In the genomic region with DNA sequence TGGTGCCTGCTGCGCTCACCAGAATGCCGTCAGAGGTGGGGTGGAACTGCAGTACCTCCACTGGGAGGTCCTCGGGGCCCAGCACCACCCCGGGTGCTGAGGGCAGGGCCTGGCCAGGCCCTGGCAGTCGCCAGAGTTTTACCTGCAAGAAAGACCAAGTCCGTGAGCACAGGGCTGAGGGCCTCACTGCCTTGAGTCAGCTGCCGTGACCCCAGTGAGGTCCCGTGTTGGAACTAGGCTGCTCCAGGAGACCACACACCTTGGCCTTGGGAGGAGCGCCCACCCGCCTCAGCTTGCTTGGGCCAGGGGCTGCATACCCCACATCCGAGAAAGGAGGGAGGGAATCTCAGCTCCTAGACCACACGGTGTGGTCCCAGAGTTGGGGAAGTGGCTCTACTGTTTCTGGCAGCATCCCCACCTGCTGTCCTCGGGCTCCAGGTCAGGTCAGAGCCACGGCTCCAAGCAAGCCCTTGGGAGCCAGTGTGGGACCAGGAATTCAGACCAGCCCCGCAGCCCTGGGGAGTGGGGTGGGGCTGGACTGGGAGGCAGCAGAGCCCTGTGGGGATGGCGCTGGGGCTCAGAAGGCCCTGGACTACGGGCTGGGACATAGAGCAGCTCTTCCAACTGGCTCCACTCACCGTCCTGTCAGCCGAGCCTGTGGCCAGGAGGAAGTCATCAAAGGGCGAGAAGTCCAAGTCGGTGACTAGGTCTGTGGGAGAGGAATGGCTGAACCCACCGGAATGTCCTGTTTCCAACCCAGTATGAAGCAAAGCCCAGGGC, we compare ENCODE assay signal across 1 cellular context.
TF ChIP-seq lines count a peak whose summit lies in the region.

No MANE protein-coding gene starts in this region.

TF ChIP-seq in GM12878, 131 proteins besides CTCF, POLR2A, EP300 and RAD21:
- TF ChIP-seq CREB1 (IDR thresholded peaks at IDR 0.05; ENCODE audit: low read depth) (no peak), CHD1 (IDR thresholded peaks at IDR 0.05; ENCODE audit: low read depth, low read length) (no peak), ASH2L (IDR thresholded peaks at IDR 0.05; ENCODE audit: borderline replicate concordance, low read depth) (no peak), HCFC1 (IDR thresholded peaks at IDR 0.05; ENCODE audit: low read length) (no peak), BMI1 (IDR thresholded peaks at IDR 0.05; ENCODE audit: borderline replicate concordance) (no peak), NFXL1 (IDR thresholded peaks at IDR 0.05; ENCODE audit: borderline replicate concordance) (no peak), ATF7 (IDR thresholded peaks at IDR 0.05; ENCODE audit: low read depth) (no peak), PML (IDR thresholded peaks at IDR 0.05; ENCODE audit: low read length) (no peak), HDAC6 (IDR thresholded peaks at IDR 0.05; ENCODE audit: unreplicated experiment) (no peak), IKZF2 (IDR thresholded peaks at IDR 0.05) (no peak), SMAD5 (IDR thresholded peaks at IDR 0.05; ENCODE audit: low read depth) (no peak), IKZF1 (conservative IDR thresholded peaks at IDR 0.05) (no peak), CEBPB (IDR thresholded peaks at IDR 0.05; ENCODE audit: borderline replicate concordance in 1 of 2, low read depth in 2 of 2, low read length in 2 of 2) (no peak), ZNF274 (IDR thresholded peaks at IDR 0.05; ENCODE audit: insufficient read depth, insufficient read length) (no peak), NBN (IDR thresholded peaks at IDR 0.05) (no peak)
- TF ChIP-seq, protein P1, sequence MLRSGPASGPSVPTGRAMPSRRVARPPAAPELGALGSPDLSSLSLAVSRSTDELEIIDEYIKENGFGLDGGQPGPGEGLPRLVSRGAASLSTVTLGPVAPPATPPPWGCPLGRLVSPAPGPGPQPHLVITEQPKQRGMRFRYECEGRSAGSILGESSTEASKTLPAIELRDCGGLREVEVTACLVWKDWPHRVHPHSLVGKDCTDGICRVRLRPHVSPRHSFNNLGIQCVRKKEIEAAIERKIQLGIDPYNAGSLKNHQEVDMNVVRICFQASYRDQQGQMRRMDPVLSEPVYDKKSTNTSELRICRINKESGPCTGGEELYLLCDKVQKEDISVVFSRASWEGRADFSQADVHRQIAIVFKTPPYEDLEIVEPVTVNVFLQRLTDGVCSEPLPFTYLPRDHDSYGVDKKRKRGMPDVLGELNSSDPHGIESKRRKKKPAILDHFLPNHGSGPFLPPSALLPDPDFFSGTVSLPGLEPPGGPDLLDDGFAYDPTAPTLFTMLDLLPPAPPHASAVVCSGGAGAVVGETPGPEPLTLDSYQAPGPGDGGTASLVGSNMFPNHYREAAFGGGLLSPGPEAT (IDR thresholded peaks at IDR 0.05; ENCODE audit: low read depth): no peak
- TF ChIP-seq, protein P2, sequence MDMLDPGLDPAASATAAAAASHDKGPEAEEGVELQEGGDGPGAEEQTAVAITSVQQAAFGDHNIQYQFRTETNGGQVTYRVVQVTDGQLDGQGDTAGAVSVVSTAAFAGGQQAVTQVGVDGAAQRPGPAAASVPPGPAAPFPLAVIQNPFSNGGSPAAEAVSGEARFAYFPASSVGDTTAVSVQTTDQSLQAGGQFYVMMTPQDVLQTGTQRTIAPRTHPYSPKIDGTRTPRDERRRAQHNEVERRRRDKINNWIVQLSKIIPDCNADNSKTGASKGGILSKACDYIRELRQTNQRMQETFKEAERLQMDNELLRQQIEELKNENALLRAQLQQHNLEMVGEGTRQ (IDR thresholded peaks at IDR 0.05; ENCODE audit: borderline replicate concordance, low read depth, low read length): no peak
- TF ChIP-seq, protein P3, sequence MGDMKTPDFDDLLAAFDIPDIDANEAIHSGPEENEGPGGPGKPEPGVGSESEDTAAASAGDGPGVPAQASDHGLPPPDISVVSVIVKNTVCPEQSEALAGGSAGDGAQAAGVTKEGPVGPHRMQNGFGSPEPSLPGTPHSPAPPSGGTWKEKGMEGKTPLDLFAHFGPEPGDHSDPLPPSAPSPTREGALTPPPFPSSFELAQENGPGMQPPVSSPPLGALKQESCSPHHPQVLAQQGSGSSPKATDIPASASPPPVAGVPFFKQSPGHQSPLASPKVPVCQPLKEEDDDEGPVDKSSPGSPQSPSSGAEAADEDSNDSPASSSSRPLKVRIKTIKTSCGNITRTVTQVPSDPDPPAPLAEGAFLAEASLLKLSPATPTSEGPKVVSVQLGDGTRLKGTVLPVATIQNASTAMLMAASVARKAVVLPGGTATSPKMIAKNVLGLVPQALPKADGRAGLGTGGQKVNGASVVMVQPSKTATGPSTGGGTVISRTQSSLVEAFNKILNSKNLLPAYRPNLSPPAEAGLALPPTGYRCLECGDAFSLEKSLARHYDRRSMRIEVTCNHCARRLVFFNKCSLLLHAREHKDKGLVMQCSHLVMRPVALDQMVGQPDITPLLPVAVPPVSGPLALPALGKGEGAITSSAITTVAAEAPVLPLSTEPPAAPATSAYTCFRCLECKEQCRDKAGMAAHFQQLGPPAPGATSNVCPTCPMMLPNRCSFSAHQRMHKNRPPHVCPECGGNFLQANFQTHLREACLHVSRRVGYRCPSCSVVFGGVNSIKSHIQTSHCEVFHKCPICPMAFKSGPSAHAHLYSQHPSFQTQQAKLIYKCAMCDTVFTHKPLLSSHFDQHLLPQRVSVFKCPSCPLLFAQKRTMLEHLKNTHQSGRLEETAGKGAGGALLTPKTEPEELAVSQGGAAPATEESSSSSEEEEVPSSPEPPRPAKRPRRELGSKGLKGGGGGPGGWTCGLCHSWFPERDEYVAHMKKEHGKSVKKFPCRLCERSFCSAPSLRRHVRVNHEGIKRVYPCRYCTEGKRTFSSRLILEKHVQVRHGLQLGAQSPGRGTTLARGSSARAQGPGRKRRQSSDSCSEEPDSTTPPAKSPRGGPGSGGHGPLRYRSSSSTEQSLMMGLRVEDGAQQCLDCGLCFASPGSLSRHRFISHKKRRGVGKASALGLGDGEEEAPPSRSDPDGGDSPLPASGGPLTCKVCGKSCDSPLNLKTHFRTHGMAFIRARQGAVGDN (IDR thresholded peaks at IDR 0.05): no peak
- TF ChIP-seq, protein P4, sequence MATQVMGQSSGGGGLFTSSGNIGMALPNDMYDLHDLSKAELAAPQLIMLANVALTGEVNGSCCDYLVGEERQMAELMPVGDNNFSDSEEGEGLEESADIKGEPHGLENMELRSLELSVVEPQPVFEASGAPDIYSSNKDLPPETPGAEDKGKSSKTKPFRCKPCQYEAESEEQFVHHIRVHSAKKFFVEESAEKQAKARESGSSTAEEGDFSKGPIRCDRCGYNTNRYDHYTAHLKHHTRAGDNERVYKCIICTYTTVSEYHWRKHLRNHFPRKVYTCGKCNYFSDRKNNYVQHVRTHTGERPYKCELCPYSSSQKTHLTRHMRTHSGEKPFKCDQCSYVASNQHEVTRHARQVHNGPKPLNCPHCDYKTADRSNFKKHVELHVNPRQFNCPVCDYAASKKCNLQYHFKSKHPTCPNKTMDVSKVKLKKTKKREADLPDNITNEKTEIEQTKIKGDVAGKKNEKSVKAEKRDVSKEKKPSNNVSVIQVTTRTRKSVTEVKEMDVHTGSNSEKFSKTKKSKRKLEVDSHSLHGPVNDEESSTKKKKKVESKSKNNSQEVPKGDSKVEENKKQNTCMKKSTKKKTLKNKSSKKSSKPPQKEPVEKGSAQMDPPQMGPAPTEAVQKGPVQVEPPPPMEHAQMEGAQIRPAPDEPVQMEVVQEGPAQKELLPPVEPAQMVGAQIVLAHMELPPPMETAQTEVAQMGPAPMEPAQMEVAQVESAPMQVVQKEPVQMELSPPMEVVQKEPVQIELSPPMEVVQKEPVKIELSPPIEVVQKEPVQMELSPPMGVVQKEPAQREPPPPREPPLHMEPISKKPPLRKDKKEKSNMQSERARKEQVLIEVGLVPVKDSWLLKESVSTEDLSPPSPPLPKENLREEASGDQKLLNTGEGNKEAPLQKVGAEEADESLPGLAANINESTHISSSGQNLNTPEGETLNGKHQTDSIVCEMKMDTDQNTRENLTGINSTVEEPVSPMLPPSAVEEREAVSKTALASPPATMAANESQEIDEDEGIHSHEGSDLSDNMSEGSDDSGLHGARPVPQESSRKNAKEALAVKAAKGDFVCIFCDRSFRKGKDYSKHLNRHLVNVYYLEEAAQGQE (IDR thresholded peaks at IDR 0.05; ENCODE audit: low read depth, low read length): no peak
